In genomic region chr6:88899569-88900316, GRCh38 we compare ENCODE assay signal across 13 cellular contexts.
DNase-seq lines count a peak whose midpoint lies in the region; ATAC-seq and TF ChIP-seq lines count a peak whose summit lies in the region.
"Had no signal": no experiment of that assay in that cellular context is flagged by ENCODE, and none has a peak within 500 bp of the region (broad histone marks: within the 10 kb centered on the region; RNA-seq: fewer than 3 reads in every experiment).

No MANE protein-coding gene starts in this region.

- no peaks in the 10 kb centered on the region for H3K4me1 Mint-ChIP-seq in endothelial cell (ENCODE audit: unreplicated experiment)
- H3K4me1 Mint-ChIP-seq in activated T-cell treated with anti-CD3 and anti-CD28 coated beads, Interleukin-2, amount 50 U/mL, for 24 hours (ENCODE audit: low read depth), result no peaks in the 10 kb centered on the region
- peaks cover 0 to under 1% (median 0%) of the 10 kb centered on the region in 4 donors for H3K4me1 Mint-ChIP-seq in naive thymus-derived CD8-positive, alpha-beta T cell

- H3K4me1 ChIP-seq in cardiac muscle cell (ENCODE audit: low read depth) (no peaks in the 10 kb centered on the region), left ventricle myocardium inferior (no peaks in the 10 kb centered on the region), OCI-LY1 (ENCODE audit: insufficient read depth, low read length, severe bottlenecking) (no peaks in the 10 kb centered on the region)
- H3K4me1 ChIP-seq: ascending aorta had no signal

- no peaks in the 10 kb centered on the region for H4K20me1 ChIP-seq in OCI-LY1 (ENCODE audit: insufficient read depth, low read length)

- no peaks in the 10 kb centered on the region for H3K36me3 Mint-ChIP-seq in endothelial cell (ENCODE audit: low read depth, unreplicated experiment)
- peaks cover 44% of the 10 kb centered on the region for H3K36me3 Mint-ChIP-seq in activated T-cell treated with anti-CD3 and anti-CD28 coated beads, Interleukin-2, amount 50 U/mL, for 24 hours (ENCODE audit: low read depth)
- H3K36me3 Mint-ChIP-seq in naive thymus-derived CD8-positive, alpha-beta T cell, result peaks cover 2 to 43% (median 31%) of the 10 kb centered on the region in 3 donors

- no peak overlapping the region for H3K4me2 ChIP-seq in OCI-LY1 (ENCODE audit: low read length)

- no peak overlapping the region for H3K4me3 ChIP-seq in cardiac muscle cell
- H3K4me3 ChIP-seq in left ventricle myocardium inferior, result no peak overlapping the region
- no peak overlapping the region for H3K4me3 ChIP-seq in OCI-LY1 (ENCODE audit: low read depth, low read length, poor library complexity, severe bottlenecking)
- H3K4me3 ChIP-seq: ascending aorta, skin epidermis had no signal

- H3K27ac ChIP-seq in cardiac muscle cell (no peak overlapping the region), left ventricle myocardium inferior (replicated peaks) (no peak overlapping the region), OCI-LY1 (ENCODE audit: low read depth, low read length, poor library complexity, severe bottlenecking) (no peak overlapping the region)
- H3K27ac ChIP-seq: ascending aorta, skin epidermis had no signal

- H3K27me3 Mint-ChIP-seq in endothelial cell (ENCODE audit: unreplicated experiment), result no peaks in the 10 kb centered on the region
- no peaks in the 10 kb centered on the region for H3K27me3 Mint-ChIP-seq in activated T-cell treated with anti-CD3 and anti-CD28 coated beads, Interleukin-2, amount 50 U/mL, for 24 hours
- H3K27me3 Mint-ChIP-seq in naive thymus-derived CD8-positive, alpha-beta T cell, result no peaks in the 10 kb centered on the region
- H3K27me3 Mint-ChIP-seq: IgD-negative memory B cell had no signal

- intact Hi-C loops in left ventricle myocardium inferior (cut with micrococcal nuclease), result no loop called here

- ATAC-seq in HG02623 (IDR thresholded peaks at IDR 0.05; ENCODE audit: unreplicated experiment), result no peak
- no peak for ATAC-seq in naive thymus-derived CD8-positive, alpha-beta T cell
- ATAC-seq in HG02852 (IDR thresholded peaks at IDR 0.05; ENCODE audit: unreplicated experiment), result no peak

- no peak overlapping the region for H3K4me3 Mint-ChIP-seq in endothelial cell (ENCODE audit: unreplicated experiment)
- H3K4me3 Mint-ChIP-seq in activated T-cell treated with anti-CD3 and anti-CD28 coated beads, Interleukin-2, amount 50 U/mL, for 24 hours, result no peak overlapping the region
- H3K4me3 Mint-ChIP-seq in naive thymus-derived CD8-positive, alpha-beta T cell, result no peak overlapping the region

- H3F3A ChIP-seq in OCI-LY1 (ENCODE audit: insufficient read depth, low read length), result no peaks in the 10 kb centered on the region

- no peaks in the 10 kb centered on the region for H3K27me3 ChIP-seq in cardiac muscle cell
- H3K27me3 ChIP-seq in left ventricle myocardium inferior (ENCODE audit: low read depth), result no peaks in the 10 kb centered on the region
- H3K27me3 ChIP-seq in OCI-LY1 (ENCODE audit: insufficient read depth, low read length), result no peaks in the 10 kb centered on the region
- H3K27me3 ChIP-seq: ascending aorta had no signal

- H3K36me3 ChIP-seq in cardiac muscle cell (no peaks in the 10 kb centered on the region), left ventricle myocardium inferior (peaks cover 17% of the 10 kb centered on the region), OCI-LY1 (ENCODE audit: insufficient read depth, low read length) (peaks cover 37% of the 10 kb centered on the region)
- H3K36me3 ChIP-seq: ascending aorta had no signal

- peak; percentile 31 for TF ChIP-seq CTCF in cardiac muscle cell (IDR thresholded peaks at IDR 0.05; ENCODE audit: low read depth, low read length)
- TF ChIP-seq CTCF in left ventricle myocardium inferior (IDR thresholded peaks at IDR 0.05; ENCODE audit: borderline replicate concordance), result no peak
- peak; percentile 47 for TF ChIP-seq CTCF in OCI-LY1 (IDR thresholded peaks at IDR 0.05; ENCODE audit: low read length)
- peak; percentile 26 for TF ChIP-seq CTCF in endothelial cell (IDR thresholded peaks at IDR 0.05; ENCODE audit: unreplicated experiment)

- H3K9me3 ChIP-seq in cardiac muscle cell (ENCODE audit: low read depth) (no peaks in the 10 kb centered on the region), left ventricle myocardium inferior (replicated peaks) (no peaks in the 10 kb centered on the region), OCI-LY1 (ENCODE audit: low read length) (no peaks in the 10 kb centered on the region)
- H3K9me3 ChIP-seq: ascending aorta had no signal

- no peak overlapping the region for H3K9ac ChIP-seq in OCI-LY1 (ENCODE audit: low read length)

- POLR2A ChIA-PET in naive thymus-derived CD8-positive, alpha-beta T cell (lab: Charles Lee), result no interaction called here

- no peak for DNase-seq in cardiac muscle cell (ENCODE audit: low read depth in 1 of 2, low spot score in 1 of 2)
- DNase-seq in left ventricle myocardium inferior, result no peak
- no peak for DNase-seq in endothelial cell (ENCODE audit: low spot score)
- no peak for DNase-seq in activated T-cell treated with anti-CD3 and anti-CD28 coated beads, Interleukin-2, amount 50 U/mL, for 24 hours
- no peak for DNase-seq in naive thymus-derived CD8-positive, alpha-beta T cell
- DNase-seq: activated CD4-positive, alpha-beta T cell treated with anti-CD3 and anti-CD28 coated beads for 1 hour; activated T-cell treated with anti-CD3 and anti-CD28 coated beads, Interleukin-2, amount 50 U/mL, for 48 hours had no signal

- no peak overlapping the region for H3K27ac Mint-ChIP-seq in endothelial cell (ENCODE audit: unreplicated experiment)
- H3K27ac Mint-ChIP-seq in activated T-cell treated with anti-CD3 and anti-CD28 coated beads, Interleukin-2, amount 50 U/mL, for 24 hours, result no peak overlapping the region
- H3K27ac Mint-ChIP-seq in naive thymus-derived CD8-positive, alpha-beta T cell, result no peak overlapping the region
- H3K27ac Mint-ChIP-seq: IgD-negative memory B cell had no signal

- no peaks in the 10 kb centered on the region for H3K9me2 ChIP-seq in OCI-LY1 (ENCODE audit: low read depth, low read length)

- no peaks in the 10 kb centered on the region for H3K9me3 Mint-ChIP-seq in endothelial cell (ENCODE audit: unreplicated experiment)
- no peaks in the 10 kb centered on the region for H3K9me3 Mint-ChIP-seq in activated T-cell treated with anti-CD3 and anti-CD28 coated beads, Interleukin-2, amount 50 U/mL, for 24 hours
- H3K9me3 Mint-ChIP-seq in naive thymus-derived CD8-positive, alpha-beta T cell, result peaks cover 0 to 2% (median 0%) of the 10 kb centered on the region in 9 donors
- H3K9me3 Mint-ChIP-seq: IgD-negative memory B cell had no signal

- H2AFZ ChIP-seq in OCI-LY1 (ENCODE audit: low read length), result no peak overlapping the region

- H3K79me2 ChIP-seq in OCI-LY1 (ENCODE audit: insufficient read depth, low read length), result no peaks in the 10 kb centered on the region
